8 cellular contexts compared by ENCODE assay signal in genomic region chr6:29887330-29887818, GRCh38. TPM values are rescaled to one million over a fixed set of nuclear protein-coding genes. Genes with fewer than 3 reads are reported as not detected.
DNase-seq lines count a peak whose midpoint lies in the region; ATAC-seq, FAIRE-seq and TF ChIP-seq lines count a peak whose summit lies in the region.

No MANE protein-coding gene starts in this region.

- H4K20me1 ChIP-seq in PC-9 (ENCODE audit: insufficient read depth) (no peaks in the 10 kb centered on the region), smooth muscle cell (ENCODE audit: low read depth) (no peaks in the 10 kb centered on the region)

- CTCF ChIA-PET in PC-9 (lab: Charles Lee) = no interaction called here

- no peak overlapping the region for H3K27ac ChIP-seq in PC-9
- H3K27ac ChIP-seq in smooth muscle cell (ENCODE audit: low read depth) = no peak overlapping the region

- WGBS in smooth muscle cell (ENCODE audit: low lambda C conversion rate) = 18% methylated on average over 28 of the region's 28 CpGs

- H3K27me3 ChIP-seq in PC-9 (ENCODE audit: insufficient read depth, low read depth) = no peaks in the 10 kb centered on the region
- H3K27me3 ChIP-seq in smooth muscle cell (ENCODE audit: low read depth) = peaks cover 51% of the 10 kb centered on the region

- H3K4me1 ChIP-seq in PC-9 (replicated peaks; ENCODE audit: insufficient read depth) (no peaks in the 10 kb centered on the region), smooth muscle cell (ENCODE audit: low read depth) (peaks cover 4% of the 10 kb centered on the region)

- POLR2A ChIA-PET in PC-9 (lab: Charles Lee; ENCODE audit: unreplicated experiment) = no interaction called here

- no peak overlapping the region for H3K9ac ChIP-seq in smooth muscle cell (ENCODE audit: low read depth)

- no peak overlapping the region for H2AFZ ChIP-seq in PC-9
- peak overlapping the region; percentile 90 for H2AFZ ChIP-seq in smooth muscle cell (ENCODE audit: low read depth)

- H3K4me3 ChIP-seq in GM12864 (ENCODE audit: low read depth, low read length) (peak overlapping the region; percentile 70), PC-9 (peak overlapping the region; percentile 41; the same call in 1 of the 2 replicates), iPS-11a (ENCODE audit: low read depth, low read length) (peak overlapping the region; percentile 58), smooth muscle cell (peak overlapping the region; percentile 63)

- H3K36me3 ChIP-seq in PC-9 (ENCODE audit: low read depth) = no peaks in the 10 kb centered on the region
- H3K36me3 ChIP-seq in smooth muscle cell (ENCODE audit: low read depth) = no peaks in the 10 kb centered on the region

- H3F3A ChIP-seq in PC-9 (ENCODE audit: insufficient read depth, low read depth) = no peaks in the 10 kb centered on the region
- no peaks in the 10 kb centered on the region for H3F3A ChIP-seq in smooth muscle cell (ENCODE audit: low read depth)

- H3K4me2 ChIP-seq in PC-9 (peak overlapping the region; percentile 51), smooth muscle cell (peak overlapping the region; percentile 87)

- no TSS peak for BruUV-seq in PC-9 (replicated peaks; lab: Mats Ljungman, UMichigan)

- TF ChIP-seq CTCF in GM12864 (IDR thresholded peaks at IDR 0.05; ENCODE audit: low read depth, low read length, missing control alignments) (no peak), PC-9 (conservative IDR thresholded peaks at IDR 0.05) (no peak), smooth muscle cell (IDR thresholded peaks at IDR 0.05; ENCODE audit: borderline replicate concordance, insufficient read depth, poor library complexity, severe bottlenecking) (no peak)

- no peaks in the 10 kb centered on the region for H3K9me3 ChIP-seq in PC-9 (ENCODE audit: insufficient read depth, low read depth)
- no peaks in the 10 kb centered on the region for H3K9me3 ChIP-seq in smooth muscle cell (replicated peaks; ENCODE audit: low read depth)

- no peak for DNase-seq in GM12864 (ENCODE audit: low read depth)
- DNase-seq in PC-9 = peak in 1 of 2 experiments; percentile 12
- DNase-seq in astrocyte of the hippocampus (ENCODE audit: low read depth, low spot score) = peak; percentile 48
- DNase-seq in smooth muscle cell (lab: John Stamatoyannopoulos, UW; ENCODE audit: unreplicated experiment) = no peak
- no peak for DNase-seq in RCC 7860 (ENCODE audit: low spot score)
- DNase-seq in NCI-H128 (lab: John Stamatoyannopoulos, UW; ENCODE audit: unreplicated experiment) = no peak

- no peaks in the 10 kb centered on the region for H3K9me2 ChIP-seq in PC-9 (ENCODE audit: insufficient read depth)

- intact Hi-C loops in PC-9 (cut with micrococcal nuclease; ENCODE audit: unreplicated experiment) = no loop called here

- peak; percentile 39 for ATAC-seq in HG02610 (IDR thresholded peaks at IDR 0.05; ENCODE audit: unreplicated experiment)

- H3K79me2 ChIP-seq in PC-9 (ENCODE audit: low read depth) (no peaks in the 10 kb centered on the region), smooth muscle cell (ENCODE audit: low read depth) (no peaks in the 10 kb centered on the region)

- no peak for FAIRE-seq in RCC 7860 (lab: Jason Lieb, UNC)

RNA-seq across cellular contexts. Expression of gene HLA-A, which starts 55.0 kb away (rescaled TPM):
- total RNA-seq in PC-9 (2021) = 168 and 261 TPM in 2 replicates
- 287 and 310 TPM in 2 replicates for total RNA-seq in smooth muscle cell
- polyA plus RNA-seq in smooth muscle cell = 489 and 558 TPM in 2 replicates

RNA-seq across cellular contexts. Expression of gene HLA-G, which starts 59.7 kb away (rescaled TPM):
- total RNA-seq in PC-9 (2021) = 0.38 and 0.50 TPM in 2 replicates
- total RNA-seq in smooth muscle cell = 0.22 and 0.36 TPM in 2 replicates
- 1.7 and 3.5 TPM in 2 replicates for polyA plus RNA-seq in smooth muscle cell
